In the genomic region with DNA sequence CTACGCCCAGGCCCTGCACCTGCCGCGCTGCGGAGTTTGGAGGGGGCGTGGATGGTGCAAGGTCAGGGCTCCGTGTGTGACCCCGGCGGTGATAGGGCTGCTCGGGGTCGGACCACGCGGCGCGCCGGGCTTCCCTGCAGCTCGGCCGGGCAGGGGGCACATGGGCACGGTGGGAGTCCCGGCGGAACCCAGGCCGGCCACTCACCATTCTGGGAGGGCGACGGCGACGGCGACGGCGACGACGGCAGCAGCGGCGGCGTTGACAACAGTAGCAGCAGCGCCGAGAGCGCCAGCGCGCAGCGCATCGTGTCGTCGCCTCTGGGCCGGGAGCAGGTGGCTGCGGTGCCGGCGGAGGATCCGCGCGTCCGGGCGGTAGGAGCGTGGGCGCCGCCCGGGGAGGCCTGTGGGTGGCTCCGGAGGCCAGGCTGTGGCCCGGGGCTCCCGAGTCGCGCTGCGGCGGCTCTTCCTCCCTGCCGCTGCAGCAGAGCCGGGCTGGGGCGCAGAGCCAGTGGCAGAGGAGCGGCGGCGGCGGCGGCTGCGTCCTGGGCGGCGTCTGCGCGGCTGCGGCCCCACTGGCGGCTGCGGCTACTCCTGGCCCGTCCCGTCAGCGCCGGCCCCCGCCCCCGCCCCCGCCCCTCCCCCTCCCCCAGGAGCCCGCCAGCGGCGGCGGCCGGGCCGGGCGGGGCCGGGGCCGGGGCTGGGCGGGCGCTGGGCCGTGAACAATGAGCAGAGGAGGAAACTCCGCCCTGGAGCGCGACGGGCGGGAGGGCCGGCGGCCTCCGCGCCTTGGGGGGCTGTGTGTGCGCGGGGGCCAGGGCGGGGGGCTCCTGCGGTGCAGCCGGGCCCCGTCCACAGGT, we compare ENCODE assay signal across 8 cellular contexts. TPM values are rescaled to one million over a fixed set of nuclear protein-coding genes. Genes with fewer than 3 reads are reported as not detected.
DNase-seq lines count a peak whose midpoint lies in the region; ATAC-seq and TF ChIP-seq lines count a peak whose summit lies in the region.

A gene (minus strand): TSS at position 574 of the 857 bp plus-strand sequence. CDS start 269 bp downstream, at position 305.

- H3K27ac ChIP-seq in endodermal cell (ENCODE audit: low read depth, low read length), result peak within 1 kb of the TSS; percentile 82

- H3K36me3 Mint-ChIP-seq in endodermal cell (ENCODE audit: low read depth), result peaks cover 36% of the 10 kb centered on the region

- H3K36me3 ChIP-seq in endodermal cell (ENCODE audit: control insufficient read depth, insufficient read depth, low read length), result peaks cover 40% of the 10 kb centered on the region

- peaks cover 27% of the 10 kb centered on the region for H3K27me3 Mint-ChIP-seq in endodermal cell (ENCODE audit: insufficient read depth)

- ATAC-seq in GM19023 (IDR thresholded peaks at IDR 0.05; ENCODE audit: unreplicated experiment) (peak; percentile 65), HG03175 (IDR thresholded peaks at IDR 0.05; ENCODE audit: unreplicated experiment) (peak; percentile 67)

- H3K4me3 ChIP-seq in endodermal cell (ENCODE audit: low read length), result peak within 1 kb of the TSS; percentile 99

- no peaks in the 10 kb centered on the region for H3K9me3 Mint-ChIP-seq in endodermal cell

- peak within 1 kb of the TSS; percentile 82 for H3K9ac ChIP-seq in endodermal cell (ENCODE audit: extremely low read depth, low read length, poor library complexity, severe bottlenecking)

- no peaks in the 10 kb centered on the region for H3K9me3 ChIP-seq in endodermal cell (ENCODE audit: control insufficient read depth, low read length)

- H3K27ac Mint-ChIP-seq in endodermal cell, result peak within 1 kb of the TSS; percentile 95

- no peaks in the 10 kb centered on the region for H3K27me3 ChIP-seq in endodermal cell (ENCODE audit: control insufficient read depth, insufficient read depth, low read length, poor library complexity, severe bottlenecking)

- peaks cover 41% of the 10 kb centered on the region for H3K4me1 Mint-ChIP-seq in endodermal cell

- peak within 1 kb of the TSS; percentile 95 for H3K4me3 Mint-ChIP-seq in endodermal cell

- peaks cover 12% of the 10 kb centered on the region for H3K4me1 ChIP-seq in endodermal cell (ENCODE audit: control insufficient read depth, insufficient read depth, low read length)

- WGBS in endodermal cell (ENCODE audit: insufficient coverage in 1 of 2, insufficient read length in 1 of 2), 2 experiments, result 0% methylated on average over 6 to 92 of the region's 112 CpGs

- DNase-seq in AG20443 (ENCODE audit: low spot score) (peak; percentile 97), NCI-H748 (lab: John Stamatoyannopoulos, UW; ENCODE audit: unreplicated experiment) (peak; percentile 83), endodermal cell (peak; percentile 93), mesenteric fat pad (ENCODE audit: low spot score) (no peak)
- DNase-seq in activated CD8-positive, alpha-beta memory T cell treated with anti-CD3 and anti-CD28 coated beads for 24 hours, result peak; percentile 77
- DNase-seq in stimulated activated CD8-positive, alpha-beta memory T cell treated with anti-CD3 and anti-CD28 coated beads, Interleukin-2, amount 100 ng/mL, for 48 hours (ENCODE audit: low read depth in 2 of 2), result peak; percentile 17 to 43

- no peak for TF ChIP-seq CTCF in endodermal cell (conservative IDR thresholded peaks at IDR 0.05)

RNA-seq across cellular contexts. Expression of the gene that starts here (rescaled TPM):
- total RNA-seq in endodermal cell, result 100 to 1,000 TPM; 523 to 701 TPM
- 279 TPM for polyA plus RNA-seq in endodermal cell (2013, experiment 1 of 2)
- polyA plus RNA-seq in endodermal cell (2013, experiment 2 of 2), result 257 TPM
- 32.6 TPM for total RNA-seq in mesenteric fat pad

Comparison
In these comparisons a context has a peak if more than half of its experiments do, and no peak if none do; other contexts are left out.
1. RNA of the gene that starts here (total RNA-seq): 523 to 701 TPM in endodermal cell; 32.6 TPM in mesenteric fat pad (single experiment); every median in the first group is over 10 times any median in the second.